ENCODE assay signal across 19 cellular contexts in the genomic region with DNA sequence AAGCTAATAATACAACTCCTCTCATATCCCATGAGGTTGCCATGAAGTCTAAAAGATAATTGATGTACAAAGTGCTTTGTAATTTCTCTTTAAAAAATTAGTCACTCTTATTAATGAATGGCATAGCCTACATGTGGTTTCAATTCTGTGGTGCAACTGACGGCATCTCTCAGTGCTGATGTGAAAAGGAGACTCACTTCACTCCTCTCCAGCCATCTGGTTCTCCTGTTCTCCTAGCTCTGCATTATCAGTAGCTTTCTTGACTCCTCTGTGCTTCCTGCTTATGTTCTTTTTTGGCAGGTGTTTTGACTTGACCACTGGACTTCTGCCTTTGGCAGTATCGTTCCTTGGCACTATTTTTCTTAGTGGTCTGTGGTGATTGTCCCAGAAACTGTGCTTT.
"Had no signal": no experiment of that assay in that cellular context is flagged by ENCODE, and none has a peak within 500 bp of the region (broad histone marks: within the 10 kb centered on the region; RNA-seq: fewer than 3 reads in every experiment).

No MANE protein-coding gene starts in this region.

- H3K27ac Mint-ChIP-seq: activated CD4-positive, alpha-beta T cell treated with anti-CD3 and anti-CD28 coated beads, Interleukin-2, amount 10 ng/mL, durations not matched to agents 7 days and 5 days; activated naive CD8-positive, alpha-beta T cell treated with anti-CD3 and anti-CD28 coated beads, Interleukin-2, amount 10 ng/mL, durations not matched to agents 7 days and 5 days; nephron progenitor cell; progenitor cell of endocrine pancreas; T-cell had no signal

- H3K9me3 Mint-ChIP-seq: activated CD4-positive, alpha-beta T cell treated with anti-CD3 and anti-CD28 coated beads, Interleukin-2, amount 10 ng/mL, durations not matched to agents 7 days and 5 days; nephron progenitor cell; T-cell had no signal

- H3K9me3 ChIP-seq: left ventricle myocardium inferior, right atrium auricular region, transverse colon had no signal

- H3K27me3 Mint-ChIP-seq: activated CD4-positive, alpha-beta T cell treated with anti-CD3 and anti-CD28 coated beads, Interleukin-2, amount 10 ng/mL, durations not matched to agents 7 days and 5 days; activated naive CD8-positive, alpha-beta T cell treated with anti-CD3 and anti-CD28 coated beads, Interleukin-2, amount 10 ng/mL, durations not matched to agents 7 days and 5 days; T-cell had no signal

- H3K27me3 ChIP-seq: brain microvascular endothelial cell, right atrium auricular region, transverse colon had no signal

- DNase-seq: activated CD4-positive, alpha-beta T cell treated with anti-CD3 and anti-CD28 coated beads, Interleukin-2, amount 10 ng/mL, durations not matched to agents 7 days and 5 days; activated naive CD4-positive, alpha-beta T cell; activated naive CD8-positive, alpha-beta T cell treated with anti-CD3 and anti-CD28 coated beads, Interleukin-2, amount 10 ng/mL, durations not matched to agents 7 days and 5 days; brain microvascular endothelial cell; cerebellar nuclear complex; effector memory CD4-positive, alpha-beta T cell; glutamatergic neuron; hypothalamus; left ventricle myocardium inferior; nephron progenitor cell; occipital lobe; stimulated activated CD4-positive, alpha-beta T cell treated with anti-CD3 and anti-CD28 coated beads, Interleukin-4, amount 100 ng/mL, for 4 hours; stimulated activated CD8-positive, alpha-beta memory T cell treated with anti-CD3 and anti-CD28 coated beads, Interleukin-4, amount 100 ng/mL, for 48 hours; stimulated activated naive CD8-positive, alpha-beta T cell treated with anti-CD3 and anti-CD28 coated beads, Interleukin-15, Interleukin-2, amounts not matched to agents 100 U/mL and 50 U/mL, for 24 hours; T-cell; T-helper 9 cell; transverse colon had no signal

- H3K36me3 ChIP-seq: brain microvascular endothelial cell, left ventricle myocardium inferior, right atrium auricular region, transverse colon had no signal

- H3K27ac ChIP-seq: brain microvascular endothelial cell, left ventricle myocardium inferior, right atrium auricular region had no signal

- H3K4me3 ChIP-seq: left ventricle myocardium inferior, right atrium auricular region, transverse colon had no signal

- ATAC-seq: stimulated activated naive CD8-positive, alpha-beta T cell treated with anti-CD3 and anti-CD28 coated beads, Interleukin-15, Interleukin-2, amounts not matched to agents 100 U/mL and 50 U/mL, for 24 hours; T-cell had no signal

- H3K4me3 Mint-ChIP-seq: activated CD4-positive, alpha-beta T cell treated with anti-CD3 and anti-CD28 coated beads, Interleukin-2, amount 10 ng/mL, durations not matched to agents 7 days and 5 days; activated naive CD8-positive, alpha-beta T cell treated with anti-CD3 and anti-CD28 coated beads, Interleukin-2, amount 10 ng/mL, durations not matched to agents 7 days and 5 days; nephron progenitor cell; T-cell had no signal
